ENCODE assay signal across 11 cellular contexts in the genomic region with DNA sequence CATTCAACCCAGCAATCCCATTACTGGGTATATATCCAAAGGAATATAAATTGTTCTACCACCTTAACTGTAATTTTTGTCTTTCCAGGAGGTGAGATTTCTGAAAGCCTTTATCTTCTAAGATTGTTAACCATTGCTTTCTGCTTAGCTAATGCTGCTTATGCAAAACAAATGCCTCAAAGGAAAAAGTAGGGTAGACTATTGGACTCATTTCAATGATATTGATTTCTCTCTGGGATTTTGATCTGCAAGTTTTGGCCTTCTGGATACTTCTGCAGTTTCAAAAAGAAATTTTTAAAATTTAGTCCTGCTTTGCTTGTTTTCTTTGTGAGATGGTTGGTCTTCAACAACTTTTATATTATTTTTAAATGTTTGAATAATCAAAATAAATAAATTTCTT.
"Had no signal": no experiment of that assay in that cellular context is flagged by ENCODE, and none has a peak within 500 bp of the region (broad histone marks: within the 10 kb centered on the region; RNA-seq: fewer than 3 reads in every experiment).

No MANE protein-coding gene starts in this region.

- ATAC-seq: GM23338, HCT116 had no signal

- DNase-seq: GM23248, GOT3, H7, H9, HCEC 1CT, HFFc6 had no signal

- H3K36me3 ChIP-seq: HAP-1 had no signal

- H3K4me1 ChIP-seq: HAP-1 had no signal

- FAIRE-seq: H1, H54 had no signal

- H3K27ac ChIP-seq: GM23248 had no signal

- H3K9me3 ChIP-seq: HAP-1 had no signal

- H3K4me3 ChIP-seq: GM23248, GM23338, HAP-1 had no signal

- H3K9ac ChIP-seq: GM23248 had no signal

- H2AFZ ChIP-seq: GM23248, GM23338 had no signal

- H3K4me2 ChIP-seq: GM23338 had no signal
